1 cellular context compared by ENCODE assay signal in the genomic region with DNA sequence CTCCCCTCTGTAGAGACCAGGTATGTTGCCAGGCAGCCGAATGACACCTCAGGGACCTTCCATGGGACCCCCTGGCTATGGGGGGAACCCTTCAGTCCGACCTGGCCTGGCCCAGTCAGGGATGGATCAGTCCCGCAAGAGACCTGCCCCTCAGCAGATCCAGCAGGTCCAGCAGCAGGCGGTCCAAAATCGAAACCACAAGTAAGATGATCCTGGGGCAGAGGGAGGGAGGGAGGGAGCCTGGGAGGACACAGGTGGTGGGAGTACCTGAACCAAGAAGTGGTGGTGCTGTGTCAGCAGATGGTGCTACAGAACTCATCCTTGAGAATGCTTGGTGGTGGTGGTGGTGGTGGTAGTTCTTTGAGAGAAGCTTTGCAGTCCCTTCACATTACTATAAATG.
TF ChIP-seq lines count a peak whose summit lies in the region.

No MANE protein-coding gene starts in this region.

TF ChIP-seq in endothelial cell of umbilical vein, 7 proteins besides CTCF, POLR2A, EP300 and RAD21:
- TF ChIP-seq, protein P1, sequence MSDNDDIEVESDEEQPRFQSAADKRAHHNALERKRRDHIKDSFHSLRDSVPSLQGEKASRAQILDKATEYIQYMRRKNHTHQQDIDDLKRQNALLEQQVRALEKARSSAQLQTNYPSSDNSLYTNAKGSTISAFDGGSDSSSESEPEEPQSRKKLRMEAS (IDR thresholded peaks at IDR 0.05; ENCODE audit: insufficient read depth, insufficient read length) = no peak
- TF ChIP-seq JUN (IDR thresholded peaks at IDR 0.05; ENCODE audit: borderline replicate concordance, insufficient read depth, insufficient read length, low read depth) = no peak
- TF ChIP-seq MYC (IDR thresholded peaks at IDR 0.05; ENCODE audit: low read depth, low read length) = no peak
- TF ChIP-seq GATA2 (IDR thresholded peaks at IDR 0.05; ENCODE audit: insufficient read depth, insufficient read length, low read depth, low read length) = no peak
- no peak for TF ChIP-seq FOS (IDR thresholded peaks at IDR 0.05; ENCODE audit: borderline replicate concordance, insufficient read depth, low read length)
- TF ChIP-seq POLR2AphosphoS5 (IDR thresholded peaks at IDR 0.05; ENCODE audit: insufficient read depth, low read depth, low read length) = no peak
- no peak for TF ChIP-seq EZH2 (IDR thresholded peaks at IDR 0.05; ENCODE audit: borderline replicate concordance, low read depth, low read length, severe bottlenecking)
TF ChIP-seq in endothelial cell of umbilical vein: peak in this region for 0.
